Comparison of ENCODE assay signal across 10 cellular contexts in the genomic region with DNA sequence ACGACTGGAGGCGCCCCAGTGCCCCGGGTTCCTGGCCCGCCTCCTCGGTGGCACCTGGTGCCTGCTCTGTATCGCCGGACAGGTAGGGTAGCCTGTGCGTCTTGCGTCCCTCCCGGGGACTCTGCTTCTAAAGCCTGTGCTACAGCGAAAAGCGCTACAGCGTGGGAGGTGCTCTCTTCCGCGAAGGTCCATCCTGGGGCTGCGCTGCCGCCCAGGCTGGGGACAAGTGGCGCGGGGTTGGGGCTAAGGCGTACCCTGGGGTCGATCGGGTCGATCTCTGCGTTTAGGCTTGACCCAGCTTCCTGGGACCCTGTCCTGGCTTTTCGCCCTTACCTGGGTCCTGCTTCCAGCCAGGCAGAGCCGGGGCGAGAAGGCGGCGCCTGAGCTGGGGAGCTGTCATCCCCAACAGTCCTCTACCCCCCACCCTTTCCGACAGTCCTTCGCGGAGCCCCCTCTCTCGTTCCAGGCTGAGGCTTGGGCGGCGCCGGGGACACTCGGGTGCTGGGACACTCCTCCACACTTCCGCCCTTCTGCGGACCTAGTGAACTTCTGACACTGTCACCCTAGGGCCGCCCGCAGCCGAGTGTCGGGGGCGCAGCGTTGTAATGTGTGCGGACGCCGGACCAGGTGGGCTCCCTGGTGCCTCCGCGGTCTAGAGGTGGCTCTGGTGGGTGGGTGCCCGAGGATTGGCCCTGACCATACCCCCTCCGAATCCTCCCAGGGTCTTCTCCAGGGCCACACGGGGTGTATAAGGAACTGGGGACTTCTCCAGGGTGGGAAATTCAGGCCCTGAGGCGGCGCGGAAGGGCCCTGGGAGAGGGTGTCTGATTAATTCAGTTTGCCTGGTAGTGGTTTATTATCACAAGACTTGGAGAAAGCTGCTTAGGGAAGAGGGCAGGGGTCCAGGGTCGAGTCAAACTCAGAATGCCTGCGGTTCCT.
DNase-seq lines count a peak whose midpoint lies in the region; ATAC-seq and TF ChIP-seq lines count a peak whose summit lies in the region.
"Had no signal": no experiment of that assay in that cellular context is flagged by ENCODE, and none has a peak within 500 bp of the region (broad histone marks: within the 10 kb centered on the region; RNA-seq: fewer than 3 reads in every experiment).

No MANE protein-coding gene starts in this region.

- H3K4me3 ChIP-seq in endodermal cell (ENCODE audit: low read length) (peak overlapping the region; percentile 79), lower lobe of right lung (peak overlapping the region; percentile 32), stomach (peak overlapping the region; percentile 42 to 64 (median 54))
- H3K4me3 ChIP-seq: SK-N-MC had no signal

- H3K36me3 ChIP-seq in endodermal cell (ENCODE audit: control insufficient read depth, insufficient read depth, low read length) (no peaks in the 10 kb centered on the region), lower lobe of right lung (no peaks in the 10 kb centered on the region), stomach (no peaks in the 10 kb centered on the region)

- intact Hi-C loops in lower lobe of right lung (cut with DNase I) (no loop called here), stomach (cut with DNase I; ENCODE audit: low total_unique reads) (no loop called here)

- no peak for TF ChIP-seq POLR2A in stomach (IDR thresholded peaks at IDR 0.05)

- no peak overlapping the region for H3K9ac ChIP-seq in endodermal cell (ENCODE audit: extremely low read depth, low read length, poor library complexity, severe bottlenecking)
- H3K9ac ChIP-seq: parathyroid adenoma had no signal

- peak; percentile 85 for DNase-seq in endodermal cell
- DNase-seq in lower lobe of right lung, result no peak
- peak; percentile 39 for DNase-seq in stomach
- no peak for DNase-seq in naive thymus-derived CD8-positive, alpha-beta T cell
- no peak for DNase-seq in cerebellar nuclear complex (lab: John Stamatoyannopoulos, UW)

- H3K4me3 Mint-ChIP-seq in endodermal cell, result peak overlapping the region; percentile 54
- no peak overlapping the region for H3K4me3 Mint-ChIP-seq in naive thymus-derived CD8-positive, alpha-beta T cell

- H3K9me3 ChIP-seq in endodermal cell (ENCODE audit: control insufficient read depth, low read length) (no peaks in the 10 kb centered on the region), lower lobe of right lung (no peaks in the 10 kb centered on the region), stomach (no peaks in the 10 kb centered on the region)

- H3K27ac Mint-ChIP-seq in endodermal cell, result no peak overlapping the region
- H3K27ac Mint-ChIP-seq in naive thymus-derived CD8-positive, alpha-beta T cell, result no peak overlapping the region

- peak; percentile 29 for ATAC-seq in HG03432 (IDR thresholded peaks at IDR 0.05; ENCODE audit: unreplicated experiment)
- ATAC-seq in lower lobe of right lung, result peak; percentile 41 to 72
- ATAC-seq in naive thymus-derived CD8-positive, alpha-beta T cell, result no peak
- ATAC-seq in GM19452 (IDR thresholded peaks at IDR 0.05; ENCODE audit: unreplicated experiment), result no peak
- no peak for ATAC-seq in GM18870 (IDR thresholded peaks at IDR 0.05; ENCODE audit: unreplicated experiment)

- H3K27me3 ChIP-seq in endodermal cell (ENCODE audit: control insufficient read depth, insufficient read depth, low read length, poor library complexity, severe bottlenecking) (peaks cover 67% of the 10 kb centered on the region), lower lobe of right lung (ENCODE audit: low read depth) (peaks cover 27% of the 10 kb centered on the region), stomach (peaks cover 6 to 42% (median 33%) of the 10 kb centered on the region in 3 donors)

- H3K27ac ChIP-seq in endodermal cell (ENCODE audit: low read depth, low read length), result no peak overlapping the region
- no peak overlapping the region for H3K27ac ChIP-seq in lower lobe of right lung
- H3K27ac ChIP-seq in stomach, result peak overlapping the region in 3 of 5 donors; percentile 42 to 76 (median 47)
- H3K27ac ChIP-seq: parathyroid adenoma, SK-N-MC had no signal

- WGBS in endodermal cell (ENCODE audit: insufficient coverage in 1 of 2, insufficient read length in 1 of 2), 2 experiments, result 12 to 27% methylated on average over 15 to 58 of the region's 58 CpGs
- WGBS in stomach, 5 donors, result 5 to 11% (median 9%) methylated on average over 33 to 58 of the region's 58 CpGs

- H3K4me1 Mint-ChIP-seq in endodermal cell, result peaks cover 7% of the 10 kb centered on the region
- peaks cover 0 to 1% (median 0%) of the 10 kb centered on the region in 4 donors for H3K4me1 Mint-ChIP-seq in naive thymus-derived CD8-positive, alpha-beta T cell

- peaks cover 70% of the 10 kb centered on the region for H3K27me3 Mint-ChIP-seq in endodermal cell (ENCODE audit: insufficient read depth)
- peaks cover 11 to 33% (median 30%) of the 10 kb centered on the region in 5 donors for H3K27me3 Mint-ChIP-seq in naive thymus-derived CD8-positive, alpha-beta T cell

- H3K4me1 ChIP-seq in endodermal cell (ENCODE audit: control insufficient read depth, insufficient read depth, low read length), result no peaks in the 10 kb centered on the region
- H3K4me1 ChIP-seq in lower lobe of right lung, result no peaks in the 10 kb centered on the region
- H3K4me1 ChIP-seq in stomach, result peaks cover 5 to 28% (median 24%) of the 10 kb centered on the region in 4 donors
- H3K4me1 ChIP-seq: parathyroid adenoma had no signal

- TF ChIP-seq CTCF in endodermal cell (conservative IDR thresholded peaks at IDR 0.05), result no peak
- no peak for TF ChIP-seq CTCF in lower lobe of right lung (IDR thresholded peaks at IDR 0.05)
- TF ChIP-seq CTCF in stomach (IDR thresholded peaks at IDR 0.05), result no peak

- TF ChIP-seq EP300 in stomach (IDR thresholded peaks at IDR 0.05), result no peak

- POLR2A ChIA-PET in naive thymus-derived CD8-positive, alpha-beta T cell (lab: Charles Lee), result no interaction called here

- H3K36me3 Mint-ChIP-seq in endodermal cell (ENCODE audit: low read depth), result no peaks in the 10 kb centered on the region
- H3K36me3 Mint-ChIP-seq in naive thymus-derived CD8-positive, alpha-beta T cell, result peaks cover 0 to 5% (median 0%) of the 10 kb centered on the region in 3 donors

- no peaks in the 10 kb centered on the region for H3K9me3 Mint-ChIP-seq in endodermal cell
- H3K9me3 Mint-ChIP-seq in naive thymus-derived CD8-positive, alpha-beta T cell, result peaks cover 0 to 13% (median 3%) of the 10 kb centered on the region in 9 donors

Comparison
In these comparisons a context has a peak if more than half of its experiments do, and no peak if none do; other contexts are left out.
1. ATAC-seq: peak in HG03432 (single experiment) and lower lobe of right lung (2 of 2); none in naive thymus-derived CD8-positive, alpha-beta T cell (0 of 2), GM19452 (single experiment) and GM18870 (single experiment).
2. DNase-seq: peak in endodermal cell (single experiment) and stomach (single experiment); none in lower lobe of right lung (single experiment), naive thymus-derived CD8-positive, alpha-beta T cell (0 of 10) and cerebellar nuclear complex (0 of 2).
3. H3K27ac ChIP-seq: peak in stomach (3 of 5); none in endodermal cell (single experiment) and lower lobe of right lung (single experiment).
4. Peak in every context shown above with its lines, with median percentiles within 50 percentile points of each other: H3K4me3 ChIP-seq.